ENCODE assay signal across 14 cellular contexts in the genomic region with DNA sequence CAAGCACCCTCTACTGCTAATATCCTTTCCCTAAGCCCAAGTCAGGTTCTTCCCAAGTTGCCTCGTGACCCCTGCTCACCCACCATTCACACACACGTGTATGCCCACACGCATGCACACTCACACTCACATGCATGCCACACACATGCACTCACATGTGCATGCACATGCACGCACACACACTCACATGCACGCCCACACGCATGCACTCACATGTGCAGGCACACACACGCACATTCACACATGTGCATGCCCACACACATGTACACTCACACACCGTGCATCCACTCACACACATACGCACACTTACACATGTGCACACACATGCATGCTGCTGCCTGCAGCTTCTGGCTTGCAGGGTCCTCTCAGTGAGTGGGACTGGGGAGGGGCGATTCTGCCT.
DNase-seq lines count a peak whose midpoint lies in the region; FAIRE-seq and TF ChIP-seq lines count a peak whose summit lies in the region.
"Had no signal": no experiment of that assay in that cellular context is flagged by ENCODE, and none has a peak within 500 bp of the region (broad histone marks: within the 10 kb centered on the region; RNA-seq: fewer than 3 reads in every experiment).

No MANE protein-coding gene starts in this region.

- H2AFZ ChIP-seq in H9 (ENCODE audit: low read length): no peak overlapping the region
- H2AFZ ChIP-seq in neuronal stem cell (ENCODE audit: low read length): no peak overlapping the region

- H4K8ac ChIP-seq in H9 (replicated peaks; ENCODE audit: insufficient read length, low read depth, low read length) (no peak overlapping the region), neuronal stem cell (ENCODE audit: low read depth, low read length) (no peak overlapping the region)

- peaks cover 66% of the 10 kb centered on the region for H3K4me1 ChIP-seq in BLaER1
- no peaks in the 10 kb centered on the region; the same call in 1 of the 2 replicates for H3K4me1 ChIP-seq in H9 (ENCODE audit: insufficient read depth, low read length)
- peaks cover 6 to 17% of the 10 kb centered on the region in 2 donors for H3K4me1 ChIP-seq in neuronal stem cell (ENCODE audit: control insufficient read depth in 2 of 2, insufficient read depth in 1 of 2, low read depth in 1 of 2, low read length in 2 of 2)

- no peaks in the 10 kb centered on the region for H3K36me3 ChIP-seq in BLaER1
- peaks cover 15% of the 10 kb centered on the region for H3K36me3 ChIP-seq in bronchial epithelial cell (ENCODE audit: control insufficient read depth, insufficient read depth, low read length)
- H3K36me3 ChIP-seq in neuronal stem cell (replicated peaks in 1 of 2; ENCODE audit: control insufficient read depth in 2 of 2, insufficient read depth in 2 of 2, low read length in 2 of 2): no peaks in the 10 kb centered on the region
- H3K36me3 ChIP-seq in MG63: peaks cover 34% of the 10 kb centered on the region

- H2BK12ac ChIP-seq in H9 (ENCODE audit: insufficient read length, low read depth, low read length) (no peak overlapping the region), neuronal stem cell (ENCODE audit: low read length) (no peak overlapping the region)

- no peaks in the 10 kb centered on the region for H3K9me3 Mint-ChIP-seq in H9

- peak; percentile 82 for FAIRE-seq in bronchial epithelial cell (lab: Jason Lieb, UNC)

- H3K9ac ChIP-seq in BLaER1 (no peak overlapping the region), H9 (ENCODE audit: extremely low read depth, insufficient read length, low read length) (no peak overlapping the region), neuronal stem cell (ENCODE audit: low read depth, low read length, poor library complexity) (peak overlapping the region; percentile 66)
- H3K9ac ChIP-seq: KMS-11 had no signal

- H3K18ac ChIP-seq in H9 (ENCODE audit: insufficient read length, low read depth, low read length) (peak overlapping the region; percentile 9), neuronal stem cell (ENCODE audit: low read length) (no peak overlapping the region)

- no peak overlapping the region; a peak in 2 of 7 replicates for H3K27ac Mint-ChIP-seq in H9

- H3T11ph ChIP-seq in H9 (ENCODE audit: low read length): no peak overlapping the region

- H2BK5ac ChIP-seq in H9 (ENCODE audit: insufficient read length, low read length) (no peak overlapping the region), neuronal stem cell (ENCODE audit: low read length) (no peak overlapping the region)

- H3K9me3 ChIP-seq in BLaER1 (no peaks in the 10 kb centered on the region), H9 (ENCODE audit: control insufficient read depth, low read depth, low read length) (no peaks in the 10 kb centered on the region), neuronal stem cell (replicated peaks in 1 of 2; ENCODE audit: control insufficient read depth in 2 of 2, insufficient read depth in 1 of 2, low read depth in 1 of 2, low read length in 2 of 2) (no peaks in the 10 kb centered on the region), MG63 (no peaks in the 10 kb centered on the region)

- H3K27me3 ChIP-seq in BLaER1 (no peaks in the 10 kb centered on the region), H9 (ENCODE audit: insufficient read depth, low read length) (no peaks in the 10 kb centered on the region), bronchial epithelial cell (ENCODE audit: control insufficient read depth, insufficient read depth, low read length) (no peaks in the 10 kb centered on the region), neuronal stem cell (ENCODE audit: control insufficient read depth in 3 of 3, insufficient read depth in 3 of 3, low read depth in 1 of 3, low read length in 3 of 3) (no peaks in the 10 kb centered on the region), MG63 (no peaks in the 10 kb centered on the region)

- H3K27me3 Mint-ChIP-seq in H9 (ENCODE audit: low read depth): no peaks in the 10 kb centered on the region

- H4K91ac ChIP-seq in H9 (ENCODE audit: insufficient read length, low read depth, low read length) (no peak overlapping the region), neuronal stem cell (ENCODE audit: low read depth, low read length, poor library complexity) (no peak overlapping the region)

- TF ChIP-seq CTCF in H9 (conservative IDR thresholded peaks at IDR 0.05) (no peak), bronchial epithelial cell (IDR thresholded peaks at IDR 0.05; ENCODE audit: insufficient read depth, low read length, severe bottlenecking) (no peak)

- H3K4ac ChIP-seq in H9 (ENCODE audit: low read depth, low read length) (no peak overlapping the region), neuronal stem cell (ENCODE audit: low read length) (no peak overlapping the region)

- H3K4me3 ChIP-seq in BLaER1 (no peak overlapping the region), bronchial epithelial cell (ENCODE audit: low read depth, low read length) (no peak overlapping the region), neuronal stem cell (ENCODE audit: low read length in 2 of 2) (peak overlapping the region in 1 of 2 donors; percentile 56), MG63 (no peak overlapping the region)
- H3K4me3 ChIP-seq: SK-N-MC had no signal

- H3K27ac ChIP-seq in BLaER1 (no peak overlapping the region), H9 (ENCODE audit: insufficient read length, low read depth, low read length) (no peak overlapping the region), neuronal stem cell (replicated peaks; ENCODE audit: low read length) (no peak overlapping the region)
- H3K27ac ChIP-seq: KMS-11, SK-N-MC had no signal

- H2BK20ac ChIP-seq in H9 (ENCODE audit: low read depth, low read length, poor library complexity, severe bottlenecking): no peak overlapping the region

- H4K20me1 ChIP-seq in BLaER1 (peaks cover 35% of the 10 kb centered on the region), H9 (ENCODE audit: control insufficient read depth, insufficient read depth, insufficient read length) (no peaks in the 10 kb centered on the region)

- H3K23me2 ChIP-seq in H9 (ENCODE audit: insufficient read length, low read depth, low read length, poor library complexity, severe bottlenecking): no peaks in the 10 kb centered on the region

- peaks cover 0 to 7% (median 0%) of the 10 kb centered on the region in 3 experiments; a peak in 2 of 7 replicates for H3K36me3 Mint-ChIP-seq in H9 (ENCODE audit: insufficient read depth in 1 of 3, low read depth in 3 of 3)

- no peak overlapping the region for H2AK5ac ChIP-seq in H9 (ENCODE audit: insufficient read length, low read length)
- H2AK5ac ChIP-seq in neuronal stem cell (ENCODE audit: low read depth, low read length): no peak overlapping the region

- no CpG with 5 or more reads among the region's 10 CpGs for WGBS in H9 (ENCODE audit: extremely low coverage, insufficient read length, low lambda C conversion rate)
- WGBS in neuronal stem cell (ENCODE audit: extremely low coverage in 2 of 2, insufficient read length in 2 of 2, insufficient replicate concordance in 1 of 2), 2 donors: no CpG with 5 or more reads among the region's 10 CpGs

- DNase-seq in H9: no peak
- no peak for DNase-seq in bronchial epithelial cell (ENCODE audit: low read depth)
- DNase-seq in neuronal stem cell (ENCODE audit: low spot score): no peak
- DNase-seq in Kasumi-1 (lab: John Stamatoyannopoulos, UW): no peak
- DNase-seq in MG63: no peak
- DNase-seq in T-helper 2 cell: no peak
- DNase-seq: H7, NCI-H1092 treated with DMSO at 0.1 percent for 48 hours, NCI-H2081 treated with DMSO at 0.1 percent for 48 hours, NCI-H510A treated with DMSO at 0.1 percent for 48 hours, Right ventricle myocardium superior had no signal

- no peak overlapping the region for H4K5ac ChIP-seq in H9 (ENCODE audit: insufficient read length, low read depth, low read length)

- peak overlapping the region; percentile 92 for H3K23ac ChIP-seq in H9 (ENCODE audit: insufficient read length, low read depth, low read length)
- peak overlapping the region; percentile 26 for H3K23ac ChIP-seq in neuronal stem cell (ENCODE audit: low read depth, low read length, poor library complexity)

- peaks cover 5% of the 10 kb centered on the region; the same call in 1 of the 2 replicates for H3K79me2 ChIP-seq in H9 (ENCODE audit: insufficient read depth, low read length)

- H3K4me1 Mint-ChIP-seq in H9: peaks cover 23 to 24% of the 10 kb centered on the region in 2 experiments

- H2BK120ac ChIP-seq in H9 (ENCODE audit: low read depth, low read length, poor library complexity, severe bottlenecking) (no peak overlapping the region), neuronal stem cell (ENCODE audit: low read depth, low read length) (no peak overlapping the region)

- no peak overlapping the region for H3K56ac ChIP-seq in H9 (ENCODE audit: insufficient read length, low read depth, low read length)

- H3K4me2 ChIP-seq in BLaER1 (peak overlapping the region; percentile 74), H9 (ENCODE audit: insufficient read depth, insufficient read length, low read length) (no peak overlapping the region), neuronal stem cell (ENCODE audit: insufficient read depth, low read length, poor library complexity, severe bottlenecking) (no peak overlapping the region)
- H3K4me2 ChIP-seq: KMS-11 had no signal

- H2BK15ac ChIP-seq in H9 (ENCODE audit: low read depth, low read length) (no peak overlapping the region), neuronal stem cell (ENCODE audit: low read length) (no peak overlapping the region)

- no peak overlapping the region for H3K4me3 Mint-ChIP-seq in H9

- H3K14ac ChIP-seq in H9 (ENCODE audit: insufficient read depth, low read length): no peak overlapping the region
- no peak overlapping the region for H3K14ac ChIP-seq in neuronal stem cell (ENCODE audit: low read length)

- H3K79me1 ChIP-seq in H9 (ENCODE audit: insufficient read depth, low read depth, low read length, poor library complexity, severe bottlenecking) (peaks cover 5% of the 10 kb centered on the region), neuronal stem cell (ENCODE audit: low read depth, low read length) (peaks cover 3% of the 10 kb centered on the region)
